11 cellular contexts compared by ENCODE assay signal in the genomic region with DNA sequence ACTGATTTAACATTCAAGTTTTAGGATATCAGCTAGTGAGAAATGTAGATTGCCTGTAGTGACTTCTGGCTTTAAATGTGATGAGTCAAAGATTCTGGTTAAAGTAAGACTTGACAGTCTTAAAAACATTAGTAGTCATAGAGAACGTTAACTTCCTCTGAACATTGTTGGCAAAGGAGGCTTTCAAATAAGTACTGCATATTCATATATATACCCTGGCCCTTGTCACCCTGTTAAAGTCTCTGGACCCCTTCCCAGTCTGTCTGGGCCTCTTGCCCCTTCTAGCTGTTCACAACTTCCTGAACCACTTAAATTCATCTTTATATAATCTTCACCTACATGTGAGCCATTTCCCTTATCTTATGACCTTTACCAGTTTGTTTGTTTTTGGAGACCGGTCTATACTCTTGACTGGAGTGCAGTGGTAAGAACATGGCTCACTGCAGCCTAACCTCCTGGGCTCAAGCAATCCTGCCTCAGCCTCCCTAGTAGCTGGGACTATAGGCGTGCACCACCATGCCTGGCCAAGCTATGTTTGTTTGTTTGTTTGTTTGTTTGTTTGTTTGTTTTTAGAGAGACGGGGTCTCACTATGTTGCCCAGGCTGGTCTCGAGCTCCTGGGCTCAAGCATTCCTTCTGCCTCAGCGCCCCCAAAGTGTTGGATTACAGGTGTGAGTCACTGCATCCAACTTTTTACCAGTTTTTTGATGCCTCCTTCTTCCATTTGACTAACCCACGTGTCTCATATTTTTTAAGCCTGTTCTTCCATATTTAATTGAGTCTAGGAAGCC.
DNase-seq lines count a peak whose midpoint lies in the region; ATAC-seq, FAIRE-seq and TF ChIP-seq lines count a peak whose summit lies in the region.
"Had no signal": no experiment of that assay in that cellular context is flagged by ENCODE, and none has a peak within 500 bp of the region (broad histone marks: within the 10 kb centered on the region; RNA-seq: fewer than 3 reads in every experiment).

No MANE protein-coding gene starts in this region.

- FAIRE-seq in endothelial cell of umbilical vein (lab: Jason Lieb, UNC) (peak; percentile 81), kidney (lab: Jason Lieb, UNC) (no peak)

- peak; percentile 51 for TF ChIP-seq POLR2A in endothelial cell of umbilical vein (IDR thresholded peaks at IDR 0.05; ENCODE audit: low read depth, low read length)

- BruUV-seq in Calu3 (replicated peaks; lab: Mats Ljungman, UMichigan) = no TSS peak
- no TSS peak for BruUV-seq in PC-3 (replicated peaks; lab: Mats Ljungman, UMichigan)
- no TSS peak for BruUV-seq in endothelial cell of umbilical vein (replicated peaks; lab: Mats Ljungman, UMichigan)

- H3K36me3 Mint-ChIP-seq in Calu3 (ENCODE audit: insufficient read depth, unreplicated experiment) (peaks cover 38% of the 10 kb centered on the region), progenitor cell of endocrine pancreas (ENCODE audit: insufficient read depth) (peaks cover 21% of the 10 kb centered on the region)

- H3K27me3 Mint-ChIP-seq in Calu3 (ENCODE audit: unreplicated experiment) (no peaks in the 10 kb centered on the region), progenitor cell of endocrine pancreas (no peaks in the 10 kb centered on the region)
- H3K27me3 Mint-ChIP-seq: central memory CD8-positive, alpha-beta T cell; naive B cell had no signal

- ATAC-seq in PC-3 = peak; percentile 78
- ATAC-seq in GM18519 (IDR thresholded peaks at IDR 0.05; ENCODE audit: low FRiP score, unreplicated experiment) = no peak

- H3K4me2 ChIP-seq in PC-3 (ENCODE audit: low read length) = no peak overlapping the region
- peak overlapping the region; percentile 54 for H3K4me2 ChIP-seq in endothelial cell of umbilical vein (ENCODE audit: insufficient read depth, low read length)

- intact Hi-C loops in Calu3 (cut with micrococcal nuclease; ENCODE audit: unreplicated experiment) = no loop called here
- intact Hi-C loops in PC-3 (cut with micrococcal nuclease) = no loop called here
- intact Hi-C loops in endothelial cell of umbilical vein (cut with micrococcal nuclease) = loop anchor here (1.0 kb wide), 1 partner anchor 77 kb away; a partner anchor contains a TSS
- intact Hi-C loops in kidney (cut with DNase I) = no loop called here

- H3K27me3 ChIP-seq in PC-3 (ENCODE audit: low read length) = no peaks in the 10 kb centered on the region
- no peaks in the 10 kb centered on the region for H3K27me3 ChIP-seq in endothelial cell of umbilical vein (ENCODE audit: control insufficient read depth in 2 of 2, insufficient read depth in 2 of 2, low read length in 2 of 2)

- H3K9me3 Mint-ChIP-seq in Calu3 (ENCODE audit: low read depth, unreplicated experiment) (no peaks in the 10 kb centered on the region), progenitor cell of endocrine pancreas (ENCODE audit: low read depth) (no peaks in the 10 kb centered on the region)
- H3K9me3 Mint-ChIP-seq: central memory CD8-positive, alpha-beta T cell; naive B cell had no signal

- H3K36me3 ChIP-seq in PC-3 (ENCODE audit: low read depth, low read length) (peaks cover 19% of the 10 kb centered on the region; the same call in 1 of the 2 replicates), endothelial cell of umbilical vein (ENCODE audit: control insufficient read depth in 2 of 2, extremely low read depth in 1 of 2, insufficient read depth in 2 of 2, low read length in 2 of 2) (peaks cover 0 to 19% of the 10 kb centered on the region in 2 experiments), kidney (ENCODE audit: control insufficient read depth in 1 of 2, insufficient read depth in 2 of 2, low read length in 2 of 2) (peaks cover 5 to 27% of the 10 kb centered on the region in 2 donors)

- H3F3A ChIP-seq in PC-3 (ENCODE audit: low read length, unreplicated experiment) = no peaks in the 10 kb centered on the region

- no peak overlapping the region for H3K4me3 Mint-ChIP-seq in Calu3 (ENCODE audit: low read depth, unreplicated experiment)
- no peak overlapping the region for H3K4me3 Mint-ChIP-seq in progenitor cell of endocrine pancreas (ENCODE audit: low read depth)
- H3K4me3 Mint-ChIP-seq: central memory CD8-positive, alpha-beta T cell; naive B cell had no signal

- no peak overlapping the region for H3K27ac ChIP-seq in PC-3 (ENCODE audit: low read length)
- peak overlapping the region; percentile 58 for H3K27ac ChIP-seq in endothelial cell of umbilical vein (ENCODE audit: insufficient read depth, low read depth, low read length)
- no peak overlapping the region for H3K27ac ChIP-seq in kidney (ENCODE audit: low read depth in 2 of 2, low read length in 2 of 2)

- H3K79me2 ChIP-seq in PC-3 (ENCODE audit: low read length) (no peaks in the 10 kb centered on the region), endothelial cell of umbilical vein (ENCODE audit: control insufficient read depth, insufficient read depth, low read length) (peaks cover 9% of the 10 kb centered on the region)

- no peaks in the 10 kb centered on the region for H4K20me1 ChIP-seq in PC-3 (ENCODE audit: low read length)
- H4K20me1 ChIP-seq in endothelial cell of umbilical vein (replicated peaks; ENCODE audit: control insufficient read depth, extremely low read depth, insufficient read depth, low read length) = peaks cover 5% of the 10 kb centered on the region

- peak overlapping the region; percentile 24 for H3K27ac Mint-ChIP-seq in Calu3 (ENCODE audit: unreplicated experiment)
- H3K27ac Mint-ChIP-seq in progenitor cell of endocrine pancreas = peak overlapping the region; percentile 70

- H3K4me3 ChIP-seq in PC-3 (ENCODE audit: low read length) (no peak overlapping the region), endothelial cell of umbilical vein (replicated peaks in 1 of 3; ENCODE audit: insufficient read depth in 1 of 3, low read depth in 1 of 3, low read length in 3 of 3) (no peak overlapping the region), kidney (ENCODE audit: low read length in 2 of 2) (no peak overlapping the region)

- TF ChIP-seq CTCF in Calu3 (IDR thresholded peaks at IDR 0.05; ENCODE audit: unreplicated experiment) (no peak), PC-3 (conservative IDR thresholded peaks at IDR 0.05; ENCODE audit: low read depth, low read length) (no peak), endothelial cell of umbilical vein (IDR thresholded peaks at IDR 0.05; ENCODE audit: extremely low read depth in 1 of 2, insufficient read depth in 1 of 2, low read depth in 1 of 2, low read length in 2 of 2) (no peak), progenitor cell of endocrine pancreas (IDR thresholded peaks at IDR 0.05; ENCODE audit: unreplicated experiment) (no peak), kidney (IDR thresholded peaks at IDR 0.05; ENCODE audit: borderline replicate concordance, extremely low read depth, insufficient read depth) (no peak)

- CTCF ChIA-PET in Calu3 (lab: Charles Lee) (interaction anchor here (0.6 to 1.0 kb wide), 3 partner anchors 26 to 103 kb away, joined by 3 to 4 read pairs (median 4); no protein-coding TSS in a partner anchor), PC-3 (lab: Charles Lee) (interaction anchor here (1.2 kb wide), 1 partner anchor 146 kb away, joined by 3 read pairs; no protein-coding TSS in a partner anchor), endothelial cell of umbilical vein (lab: Charles Lee) (interaction anchor here (0.9 to 8.1 kb wide), 9 partner anchors 14 to 164 kb away, joined by 3 to 45 read pairs (median 4); a partner anchor contains a TSS)

- no peaks in the 10 kb centered on the region for H3K9me2 ChIP-seq in PC-3 (replicated peaks; ENCODE audit: low read length)

- dilution Hi-C loops in endothelial cell of umbilical vein (cut with MboI; ENCODE audit: extremely low pct_ligation_motif_present, low sequenced_read_pairs) = no loop called here

- H3K9ac ChIP-seq in PC-3 (ENCODE audit: low read length) = no peak overlapping the region
- peak overlapping the region; percentile 38 for H3K9ac ChIP-seq in endothelial cell of umbilical vein (replicated peaks; ENCODE audit: extremely low read depth, insufficient read depth, low read length)
- H3K9ac ChIP-seq in kidney (ENCODE audit: low read length in 2 of 2) = no peak overlapping the region

- H3K9me3 ChIP-seq in PC-3 (ENCODE audit: low read length) (no peaks in the 10 kb centered on the region), endothelial cell of umbilical vein (replicated peaks; ENCODE audit: control insufficient read depth, insufficient read depth, low read length) (no peaks in the 10 kb centered on the region), kidney (ENCODE audit: control insufficient read depth in 1 of 2, low read length in 2 of 2) (no peaks in the 10 kb centered on the region)

- DNase-seq in Calu3 (no peak), PC-3 (peak; percentile 26), endothelial cell of umbilical vein (ENCODE audit: low read depth, low spot score) (peak; percentile 88), progenitor cell of endocrine pancreas (ENCODE audit: low spot score, unreplicated experiment) (no peak), kidney (no peak), LoVo (ENCODE audit: low spot score) (no peak), NCI-H82 (lab: John Stamatoyannopoulos, UW) (no peak)
- DNase-seq: H7, naive B cell had no signal

- no peaks in the 10 kb centered on the region for H3K9me1 ChIP-seq in endothelial cell of umbilical vein (replicated peaks; ENCODE audit: control insufficient read depth, extremely low read depth, insufficient read depth, low read length)

- H3K4me1 ChIP-seq in PC-3 (ENCODE audit: insufficient read depth, low read length) (peaks cover 10% of the 10 kb centered on the region; the same call in 1 of the 2 replicates), endothelial cell of umbilical vein (ENCODE audit: control insufficient read depth, extremely low read depth, insufficient read depth, low read length) (peaks cover 39% of the 10 kb centered on the region), kidney (ENCODE audit: control insufficient read depth in 1 of 2, insufficient read depth in 1 of 2, low read depth in 1 of 2, low read length in 2 of 2) (no peaks in the 10 kb centered on the region)

- POLR2A ChIA-PET in PC-3 (lab: Charles Lee; ENCODE audit: unreplicated experiment) (no interaction called here), endothelial cell of umbilical vein (lab: Charles Lee) (no interaction called here)

- peaks cover 25% of the 10 kb centered on the region for H3K4me1 Mint-ChIP-seq in Calu3 (ENCODE audit: low read depth, unreplicated experiment)
- H3K4me1 Mint-ChIP-seq in progenitor cell of endocrine pancreas (ENCODE audit: low read depth) = peaks cover 5% of the 10 kb centered on the region

- H2AFZ ChIP-seq in PC-3 (ENCODE audit: low read length) (no peak overlapping the region), endothelial cell of umbilical vein (ENCODE audit: low read depth, low read length) (no peak overlapping the region)

TF ChIP-seq in endothelial cell of umbilical vein, 7 proteins besides CTCF, POLR2A, EP300 and RAD21 (continues in another document):
- TF ChIP-seq GATA2 (IDR thresholded peaks at IDR 0.05; ENCODE audit: insufficient read depth, insufficient read length, low read depth, low read length) = peak; percentile 81
- no peak for TF ChIP-seq EZH2 (IDR thresholded peaks at IDR 0.05; ENCODE audit: borderline replicate concordance, low read depth, low read length, severe bottlenecking)
- TF ChIP-seq, protein P1, sequence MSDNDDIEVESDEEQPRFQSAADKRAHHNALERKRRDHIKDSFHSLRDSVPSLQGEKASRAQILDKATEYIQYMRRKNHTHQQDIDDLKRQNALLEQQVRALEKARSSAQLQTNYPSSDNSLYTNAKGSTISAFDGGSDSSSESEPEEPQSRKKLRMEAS (IDR thresholded peaks at IDR 0.05; ENCODE audit: insufficient read depth, insufficient read length) = no peak

Comparison
In these comparisons a context has a peak if more than half of its experiments do, and no peak if none do; other contexts are left out.
1. DNase-seq: peak in PC-3 (single experiment) and endothelial cell of umbilical vein (single experiment); none in Calu3 (single experiment), progenitor cell of endocrine pancreas (single experiment), kidney (single experiment), LoVo (single experiment) and NCI-H82 (single experiment).